Comparison of ENCODE assay signal across 19 cellular contexts in the genomic region with DNA sequence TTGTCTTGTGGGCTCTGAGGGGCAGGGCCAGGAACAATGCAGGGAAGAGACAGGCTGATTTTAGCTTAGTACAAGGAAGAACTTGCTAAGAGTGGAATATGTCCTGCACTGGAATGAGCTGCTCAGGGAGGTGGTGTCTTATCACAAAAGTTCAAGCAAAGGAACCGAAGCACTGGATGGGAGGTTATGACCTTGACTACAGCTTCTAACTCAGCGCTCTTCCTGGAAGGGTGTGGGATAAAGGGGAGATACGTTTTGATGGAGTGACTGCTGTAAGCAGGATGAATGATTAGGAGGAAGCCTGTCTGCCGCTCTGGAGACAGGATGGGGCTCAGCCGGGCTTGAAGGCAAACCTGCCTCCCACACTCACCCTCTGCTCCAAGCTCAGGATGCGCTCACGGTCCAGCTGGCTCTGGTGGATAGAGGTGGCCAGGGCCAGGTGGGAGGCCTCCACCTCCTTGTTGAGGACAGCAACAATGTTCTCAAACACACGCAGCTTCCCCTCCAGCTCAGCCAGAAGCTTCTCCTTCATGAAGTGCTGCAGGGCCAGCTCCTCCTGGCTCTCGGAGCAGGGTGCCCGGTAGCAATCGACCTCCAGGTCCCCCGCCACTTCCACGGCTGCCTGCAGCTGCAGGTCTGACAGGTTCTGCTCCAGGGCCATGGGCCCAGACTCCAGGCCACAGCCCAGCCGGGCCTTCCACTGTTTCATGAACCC. TPM values are rescaled to one million over a fixed set of nuclear protein-coding genes. Genes with fewer than 3 reads are reported as not detected.
A peak's percentile ranks its signal among the peaks of the same experiment; 100 is the strongest.
DNase-seq lines count a peak whose midpoint lies in the region; ATAC-seq and TF ChIP-seq lines count a peak whose summit lies in the region.
"Had no signal": no experiment of that assay in that cellular context is flagged by ENCODE, and none has a peak within 500 bp of the region (broad histone marks: within the 10 kb centered on the region; RNA-seq: fewer than 3 reads in every experiment).

No MANE protein-coding gene starts in this region.

- no peak for ATAC-seq in CD8-positive, alpha-beta T cell
- ATAC-seq in activated T-helper 17 cell treated with anti-CD3 and anti-CD28 coated beads, Interleukin-2, amount 50 U/mL, for 72 hours (replicated peaks), result no peak
- no peak for ATAC-seq in gastrocnemius medialis
- no peak for ATAC-seq in left lung

- CTCF ChIA-PET in CD8-positive, alpha-beta T cell (lab: Charles Lee), result interaction anchor here (0.9 to 2.7 kb wide), 5 partner anchors 10 to 44 kb away, joined by 3 to 11 read pairs (median 4); no protein-coding TSS in a partner anchor

- no peaks in the 10 kb centered on the region for H3K27me3 Mint-ChIP-seq in T-helper 2 cell treated with Interferon-gamma antibody and Interleukin-4, amounts not matched to agents 5 μg/mL and 100 μg/mL, for 36 hours (ENCODE audit: low read depth)
- H3K27me3 Mint-ChIP-seq in CD8-positive, alpha-beta T cell (ENCODE audit: low read depth), result no peaks in the 10 kb centered on the region
- no peaks in the 10 kb centered on the region for H3K27me3 Mint-ChIP-seq in activated T-helper 17 cell treated with anti-CD3 and anti-CD28 coated beads, Interleukin-2, amount 50 U/mL, for 72 hours
- H3K27me3 Mint-ChIP-seq: memory B cell had no signal

- peaks cover 60% of the 10 kb centered on the region for H3K4me1 Mint-ChIP-seq in T-helper 2 cell treated with Interferon-gamma antibody and Interleukin-4, amounts not matched to agents 5 μg/mL and 100 μg/mL, for 36 hours (ENCODE audit: low read depth)
- peaks cover 77% of the 10 kb centered on the region for H3K4me1 Mint-ChIP-seq in CD8-positive, alpha-beta T cell (ENCODE audit: low read depth)
- peaks cover 61% of the 10 kb centered on the region for H3K4me1 Mint-ChIP-seq in activated T-helper 17 cell treated with anti-CD3 and anti-CD28 coated beads, Interleukin-2, amount 50 U/mL, for 72 hours

- no peaks in the 10 kb centered on the region for H3K27me3 ChIP-seq in CD8-positive, alpha-beta T cell (ENCODE audit: insufficient read depth, low read length)
- no peaks in the 10 kb centered on the region for H3K27me3 ChIP-seq in gastrocnemius medialis
- no peaks in the 10 kb centered on the region for H3K27me3 ChIP-seq in left lung
- H3K27me3 ChIP-seq: BLaER1, breast epithelium, esophagus muscularis mucosa had no signal

- H3K4me3 Mint-ChIP-seq in T-helper 2 cell treated with Interferon-gamma antibody and Interleukin-4, amounts not matched to agents 5 μg/mL and 100 μg/mL, for 36 hours, result no peak overlapping the region
- H3K4me3 Mint-ChIP-seq in CD8-positive, alpha-beta T cell, result no peak overlapping the region
- H3K4me3 Mint-ChIP-seq in activated T-helper 17 cell treated with anti-CD3 and anti-CD28 coated beads, Interleukin-2, amount 50 U/mL, for 72 hours, result peak overlapping the region; percentile 91
- H3K4me3 Mint-ChIP-seq: memory B cell had no signal

- TF ChIP-seq POLR2A in gastrocnemius medialis (IDR thresholded peaks at IDR 0.05), result no peak

- TF ChIP-seq CTCF in CD8-positive, alpha-beta T cell (IDR thresholded peaks at IDR 0.05), result no peak
- TF ChIP-seq CTCF in gastrocnemius medialis (IDR thresholded peaks at IDR 0.05 in 4 of 5, conservative IDR thresholded peaks at IDR 0.05 in 1 of 5), result no peak
- TF ChIP-seq CTCF in left lung (IDR thresholded peaks at IDR 0.05), result no peak

- H3K27ac Mint-ChIP-seq in T-helper 2 cell treated with Interferon-gamma antibody and Interleukin-4, amounts not matched to agents 5 μg/mL and 100 μg/mL, for 36 hours, result peak overlapping the region; percentile 50
- peak overlapping the region; percentile 60 for H3K27ac Mint-ChIP-seq in CD8-positive, alpha-beta T cell
- peak overlapping the region; percentile 78 for H3K27ac Mint-ChIP-seq in activated T-helper 17 cell treated with anti-CD3 and anti-CD28 coated beads, Interleukin-2, amount 50 U/mL, for 72 hours
- H3K27ac Mint-ChIP-seq: memory B cell had no signal

- intact Hi-C loops in CD8-positive, alpha-beta T cell (cut with DNase I, micrococcal nuclease), result no loop called here
- intact Hi-C loops in gastrocnemius medialis (cut with DNase I; ENCODE audit: low total_unique reads) (no loop called here), left lung (cut with DNase I) (no loop called here)

- peaks cover 4% of the 10 kb centered on the region for H3K9me3 Mint-ChIP-seq in T-helper 2 cell treated with Interferon-gamma antibody and Interleukin-4, amounts not matched to agents 5 μg/mL and 100 μg/mL, for 36 hours
- H3K9me3 Mint-ChIP-seq in CD8-positive, alpha-beta T cell, result no peaks in the 10 kb centered on the region
- no peaks in the 10 kb centered on the region for H3K9me3 Mint-ChIP-seq in activated T-helper 17 cell treated with anti-CD3 and anti-CD28 coated beads, Interleukin-2, amount 50 U/mL, for 72 hours
- H3K9me3 Mint-ChIP-seq: memory B cell had no signal

- peaks cover 64% of the 10 kb centered on the region for H3K4me1 ChIP-seq in CD8-positive, alpha-beta T cell (ENCODE audit: insufficient read depth, low read length)
- H3K4me1 ChIP-seq in gastrocnemius medialis (peaks cover 7% of the 10 kb centered on the region in 2 donors), left lung (peaks cover 0 to 22% of the 10 kb centered on the region in 2 donors)
- H3K4me1 ChIP-seq: breast epithelium had no signal

- H3K36me3 Mint-ChIP-seq in T-helper 2 cell treated with Interferon-gamma antibody and Interleukin-4, amounts not matched to agents 5 μg/mL and 100 μg/mL, for 36 hours (ENCODE audit: low read depth), result peaks cover 85% of the 10 kb centered on the region
- peaks cover 86% of the 10 kb centered on the region for H3K36me3 Mint-ChIP-seq in CD8-positive, alpha-beta T cell
- peaks cover 100% of the 10 kb centered on the region for H3K36me3 Mint-ChIP-seq in activated T-helper 17 cell treated with anti-CD3 and anti-CD28 coated beads, Interleukin-2, amount 50 U/mL, for 72 hours (ENCODE audit: low read depth)

- in situ Hi-C loops in gastrocnemius medialis (cut with MboI; ENCODE audit: low sequenced_read_pairs in 4 of 4), result no loop called here

- peaks cover 54% of the 10 kb centered on the region for H3K36me3 ChIP-seq in CD8-positive, alpha-beta T cell (ENCODE audit: insufficient read depth, low read length)
- no peaks in the 10 kb centered on the region for H3K36me3 ChIP-seq in gastrocnemius medialis
- H3K36me3 ChIP-seq in left lung, result peaks cover 0 to 80% of the 10 kb centered on the region in 2 donors
- H3K36me3 ChIP-seq: breast epithelium had no signal

- DNase-seq in T-helper 2 cell treated with Interferon-gamma antibody and Interleukin-4, amounts not matched to agents 5 μg/mL and 100 μg/mL, for 36 hours (ENCODE audit: low spot score), result no peak
- no peak for DNase-seq in T-helper 2 cell
- DNase-seq in CD8-positive, alpha-beta T cell, result no peak
- peak; percentile 94 for DNase-seq in left kidney (ENCODE audit: low read depth, low spot score)
- no peak for DNase-seq in gastrocnemius medialis
- no peak for DNase-seq in cerebellar nuclear complex (lab: John Stamatoyannopoulos, UW)
- DNase-seq in left lung, result no peak
- DNase-seq: 8988T; DMS53; KBM-7; NCI-H1092; NCI-H524; SHP77; stimulated activated CD4-positive, alpha-beta T cell treated with anti-CD3 and anti-CD28 coated beads, Interleukin-12 subunit alpha, Interleukin-12 subunit beta, amount 100 ng/mL, for 4 hours had no signal

- H3K27ac ChIP-seq in CD8-positive, alpha-beta T cell (ENCODE audit: low read depth, low read length), result no peak overlapping the region
- H3K27ac ChIP-seq in gastrocnemius medialis, result no peak overlapping the region
- H3K27ac ChIP-seq in left lung, result no peak overlapping the region
- H3K27ac ChIP-seq: BLaER1, breast epithelium, esophagus muscularis mucosa had no signal

- POLR2A ChIA-PET in CD8-positive, alpha-beta T cell (lab: Charles Lee), result interaction anchor here (34.4 to 38.7 kb wide), 2 partner anchors 3 to 12 kb away, joined by 1009 read pairs; a partner anchor contains a TSS

- H3K4me3 ChIP-seq in CD8-positive, alpha-beta T cell (ENCODE audit: low read depth, low read length), result no peak overlapping the region
- H3K4me3 ChIP-seq in gastrocnemius medialis, result no peak overlapping the region
- H3K4me3 ChIP-seq in left lung, result no peak overlapping the region
- H3K4me3 ChIP-seq: BLaER1, breast epithelium, esophagus muscularis mucosa had no signal

- H3K9me3 ChIP-seq in CD8-positive, alpha-beta T cell (ENCODE audit: low read length), result no peaks in the 10 kb centered on the region
- H3K9me3 ChIP-seq in gastrocnemius medialis (no peaks in the 10 kb centered on the region), left lung (peaks cover 0 to 3% of the 10 kb centered on the region in 2 donors)
- H3K9me3 ChIP-seq: BLaER1, breast epithelium had no signal

RNA-seq across cellular contexts. Expression of a gene that starts 13.5 kb away (rescaled TPM):
- total RNA-seq in CD8-positive, alpha-beta T cell, result 10 to 100 TPM; 61.2 to 61.7 TPM
- total RNA-seq in activated T-helper 17 cell treated with anti-CD3 and anti-CD28 coated beads, Interleukin-2, amount 50 U/mL, for 72 hours, result 100 to 1,000 TPM in 1 of 2 donors, 10 to 100 TPM in 1; 71.4 to 164 TPM
- total RNA-seq in gastrocnemius medialis, result 1 to 10 TPM in 1 of 4 donors, under 1 TPM in 3; 0.42 to 1.6 (median 0.77) TPM
- 1 to 10 TPM; 4.4 to 6.8 TPM for total RNA-seq in left lung

RNA-seq across cellular contexts. Expression of a gene that starts 36.1 kb away (rescaled TPM):
- total RNA-seq in CD8-positive, alpha-beta T cell, result 10 to 100 TPM; 47.3 to 48.5 TPM
- 100 to 1,000 TPM; 236 to 258 TPM for total RNA-seq in activated T-helper 17 cell treated with anti-CD3 and anti-CD28 coated beads, Interleukin-2, amount 50 U/mL, for 72 hours
- total RNA-seq in gastrocnemius medialis (10 to 100 TPM in 2 of 4 donors, 1 to 10 TPM in 2; 9.2 to 12.5 (median 10.8) TPM), left lung (10 to 100 TPM; 37.0 to 40.2 TPM)

Comparison
In these comparisons a context has a peak if more than half of its experiments do, and no peak if none do; other contexts are left out.
1. RNA of a gene that starts 13.5 kb away (total RNA-seq): 71.4 to 164 TPM in activated T-helper 17 cell treated with anti-CD3 and anti-CD28 coated beads, Interleukin-2, amount 50 U/mL, for 72 hours and 61.2 to 61.7 TPM in CD8-positive, alpha-beta T cell; 4.4 to 6.8 TPM in left lung and 0.42 to 1.6 TPM in gastrocnemius medialis; every median in the first group is over 4 times any median in the second.
2. RNA of a gene that starts 36.1 kb away (total RNA-seq): 236 to 258 TPM in activated T-helper 17 cell treated with anti-CD3 and anti-CD28 coated beads, Interleukin-2, amount 50 U/mL, for 72 hours; 47.3 to 48.5 TPM in CD8-positive, alpha-beta T cell, 37.0 to 40.2 TPM in left lung and 9.2 to 12.5 TPM in gastrocnemius medialis; every median in the first group is over 4 times any median in the second.
3. Peak in every context shown above with its lines, with median percentiles within 50 percentile points of each other: H3K27ac Mint-ChIP-seq.